In the genomic region with DNA sequence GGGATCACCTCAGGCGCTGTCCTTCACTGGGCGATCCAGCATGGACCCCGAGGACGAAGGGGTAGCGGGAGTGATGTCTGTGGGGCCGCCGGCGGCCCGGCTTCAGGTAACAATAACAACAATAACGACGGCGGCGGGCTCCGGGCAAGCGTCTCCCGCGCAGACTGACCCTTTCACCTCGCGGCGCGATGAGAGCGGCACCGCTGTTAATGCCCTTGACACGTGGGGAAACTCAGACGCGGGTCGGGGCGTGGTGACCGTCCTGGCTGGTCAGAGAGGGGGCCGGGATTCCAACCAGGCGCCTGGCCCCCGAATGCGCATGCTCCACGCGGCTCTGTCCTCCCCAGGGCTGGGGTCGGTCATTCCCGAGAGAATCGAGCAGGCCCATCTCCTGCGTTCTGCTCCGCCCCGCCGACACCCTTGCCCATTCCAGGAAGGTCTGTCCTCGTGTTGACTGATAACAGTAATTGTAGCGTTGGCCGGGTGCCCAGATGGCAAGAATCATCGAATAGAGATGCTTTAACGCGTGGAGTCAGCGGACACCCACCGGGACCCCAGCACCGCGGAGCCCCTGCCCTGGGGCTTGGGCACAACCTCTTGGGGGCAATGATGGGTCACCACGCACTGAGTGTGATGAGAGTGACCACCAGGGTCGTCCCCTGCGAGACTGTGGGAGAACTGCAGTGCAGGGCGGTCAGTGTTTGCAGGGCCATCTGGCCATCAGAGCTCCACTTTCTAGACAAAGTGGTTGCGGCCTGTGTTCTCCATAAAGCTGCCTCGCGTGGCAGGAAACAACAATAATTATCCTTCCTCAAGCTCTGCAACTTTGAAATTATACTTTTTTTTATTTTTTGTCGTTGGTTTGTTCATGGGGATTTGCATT, we compare ENCODE assay signal across 1 cellular context.
TF ChIP-seq lines count a peak whose summit lies in the region.

No MANE protein-coding gene starts in this region.

TF ChIP-seq in HepG2, 621 proteins besides CTCF, POLR2A, EP300 and RAD21 (continued from another document and continues in another):
- TF ChIP-seq CBX1 (IDR thresholded peaks at IDR 0.05; ENCODE audit: low read depth): no peak
- TF ChIP-seq HNRNPH1 (optimal IDR thresholded peaks at IDR 0.05; ENCODE audit: low read depth, low read length): no peak
- TF ChIP-seq CC2D1A (CRISPR knock-in tag; IDR thresholded peaks at IDR 0.05): no peak
- TF ChIP-seq, protein P1, sequence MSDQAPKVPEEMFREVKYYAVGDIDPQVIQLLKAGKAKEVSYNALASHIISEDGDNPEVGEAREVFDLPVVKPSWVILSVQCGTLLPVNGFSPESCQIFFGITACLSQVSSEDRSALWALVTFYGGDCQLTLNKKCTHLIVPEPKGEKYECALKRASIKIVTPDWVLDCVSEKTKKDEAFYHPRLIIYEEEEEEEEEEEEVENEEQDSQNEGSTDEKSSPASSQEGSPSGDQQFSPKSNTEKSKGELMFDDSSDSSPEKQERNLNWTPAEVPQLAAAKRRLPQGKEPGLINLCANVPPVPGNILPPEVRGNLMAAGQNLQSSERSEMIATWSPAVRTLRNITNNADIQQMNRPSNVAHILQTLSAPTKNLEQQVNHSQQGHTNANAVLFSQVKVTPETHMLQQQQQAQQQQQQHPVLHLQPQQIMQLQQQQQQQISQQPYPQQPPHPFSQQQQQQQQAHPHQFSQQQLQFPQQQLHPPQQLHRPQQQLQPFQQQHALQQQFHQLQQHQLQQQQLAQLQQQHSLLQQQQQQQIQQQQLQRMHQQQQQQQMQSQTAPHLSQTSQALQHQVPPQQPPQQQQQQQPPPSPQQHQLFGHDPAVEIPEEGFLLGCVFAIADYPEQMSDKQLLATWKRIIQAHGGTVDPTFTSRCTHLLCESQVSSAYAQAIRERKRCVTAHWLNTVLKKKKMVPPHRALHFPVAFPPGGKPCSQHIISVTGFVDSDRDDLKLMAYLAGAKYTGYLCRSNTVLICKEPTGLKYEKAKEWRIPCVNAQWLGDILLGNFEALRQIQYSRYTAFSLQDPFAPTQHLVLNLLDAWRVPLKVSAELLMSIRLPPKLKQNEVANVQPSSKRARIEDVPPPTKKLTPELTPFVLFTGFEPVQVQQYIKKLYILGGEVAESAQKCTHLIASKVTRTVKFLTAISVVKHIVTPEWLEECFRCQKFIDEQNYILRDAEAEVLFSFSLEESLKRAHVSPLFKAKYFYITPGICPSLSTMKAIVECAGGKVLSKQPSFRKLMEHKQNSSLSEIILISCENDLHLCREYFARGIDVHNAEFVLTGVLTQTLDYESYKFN (CRISPR knock-in tag; conservative IDR thresholded peaks at IDR 0.05): no peak; the same call in 1 of the 2 replicates
- peak; percentile 74; the same call in 1 of the 2 replicates for TF ChIP-seq ZNF30 (CRISPR knock-in tag; IDR thresholded peaks at IDR 0.05)
- TF ChIP-seq, protein P2, sequence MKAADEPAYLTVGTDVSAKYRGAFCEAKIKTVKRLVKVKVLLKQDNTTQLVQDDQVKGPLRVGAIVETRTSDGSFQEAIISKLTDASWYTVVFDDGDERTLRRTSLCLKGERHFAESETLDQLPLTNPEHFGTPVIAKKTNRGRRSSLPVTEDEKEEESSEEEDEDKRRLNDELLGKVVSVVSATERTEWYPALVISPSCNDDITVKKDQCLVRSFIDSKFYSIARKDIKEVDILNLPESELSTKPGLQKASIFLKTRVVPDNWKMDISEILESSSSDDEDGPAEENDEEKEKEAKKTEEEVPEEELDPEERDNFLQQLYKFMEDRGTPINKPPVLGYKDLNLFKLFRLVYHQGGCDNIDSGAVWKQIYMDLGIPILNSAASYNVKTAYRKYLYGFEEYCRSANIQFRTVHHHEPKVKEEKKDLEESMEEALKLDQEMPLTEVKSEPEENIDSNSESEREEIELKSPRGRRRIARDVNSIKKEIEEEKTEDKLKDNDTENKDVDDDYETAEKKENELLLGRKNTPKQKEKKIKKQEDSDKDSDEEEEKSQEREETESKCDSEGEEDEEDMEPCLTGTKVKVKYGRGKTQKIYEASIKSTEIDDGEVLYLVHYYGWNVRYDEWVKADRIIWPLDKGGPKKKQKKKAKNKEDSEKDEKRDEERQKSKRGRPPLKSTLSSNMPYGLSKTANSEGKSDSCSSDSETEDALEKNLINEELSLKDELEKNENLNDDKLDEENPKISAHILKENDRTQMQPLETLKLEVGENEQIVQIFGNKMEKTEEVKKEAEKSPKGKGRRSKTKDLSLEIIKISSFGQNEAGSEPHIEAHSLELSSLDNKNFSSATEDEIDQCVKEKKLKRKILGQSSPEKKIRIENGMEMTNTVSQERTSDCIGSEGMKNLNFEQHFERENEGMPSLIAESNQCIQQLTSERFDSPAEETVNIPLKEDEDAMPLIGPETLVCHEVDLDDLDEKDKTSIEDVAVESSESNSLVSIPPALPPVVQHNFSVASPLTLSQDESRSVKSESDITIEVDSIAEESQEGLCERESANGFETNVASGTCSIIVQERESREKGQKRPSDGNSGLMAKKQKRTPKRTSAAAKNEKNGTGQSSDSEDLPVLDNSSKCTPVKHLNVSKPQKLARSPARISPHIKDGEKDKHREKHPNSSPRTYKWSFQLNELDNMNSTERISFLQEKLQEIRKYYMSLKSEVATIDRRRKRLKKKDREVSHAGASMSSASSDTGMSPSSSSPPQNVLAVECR (CRISPR knock-in tag; IDR thresholded peaks at IDR 0.05; ENCODE audit: borderline replicate concordance): peak; percentile 84; the same call in 1 of the 2 replicates
- TF ChIP-seq KAT2B (IDR thresholded peaks at IDR 0.05; ENCODE audit: borderline replicate concordance, low read depth, low read length): no peak
- TF ChIP-seq YY1 (IDR thresholded peaks at IDR 0.05; ENCODE audit: insufficient read depth, insufficient replicate concordance, low read depth, low read length): no peak
- TF ChIP-seq ZNF207 (IDR thresholded peaks at IDR 0.05; ENCODE audit: borderline replicate concordance): no peak
- no peak for TF ChIP-seq KMT2A (CRISPR knock-in tag; IDR thresholded peaks at IDR 0.05)
- peak; percentile 70; the same call in 1 of the 2 replicates for TF ChIP-seq PHF21A (CRISPR knock-in tag; IDR thresholded peaks at IDR 0.05)
- TF ChIP-seq, protein P3, sequence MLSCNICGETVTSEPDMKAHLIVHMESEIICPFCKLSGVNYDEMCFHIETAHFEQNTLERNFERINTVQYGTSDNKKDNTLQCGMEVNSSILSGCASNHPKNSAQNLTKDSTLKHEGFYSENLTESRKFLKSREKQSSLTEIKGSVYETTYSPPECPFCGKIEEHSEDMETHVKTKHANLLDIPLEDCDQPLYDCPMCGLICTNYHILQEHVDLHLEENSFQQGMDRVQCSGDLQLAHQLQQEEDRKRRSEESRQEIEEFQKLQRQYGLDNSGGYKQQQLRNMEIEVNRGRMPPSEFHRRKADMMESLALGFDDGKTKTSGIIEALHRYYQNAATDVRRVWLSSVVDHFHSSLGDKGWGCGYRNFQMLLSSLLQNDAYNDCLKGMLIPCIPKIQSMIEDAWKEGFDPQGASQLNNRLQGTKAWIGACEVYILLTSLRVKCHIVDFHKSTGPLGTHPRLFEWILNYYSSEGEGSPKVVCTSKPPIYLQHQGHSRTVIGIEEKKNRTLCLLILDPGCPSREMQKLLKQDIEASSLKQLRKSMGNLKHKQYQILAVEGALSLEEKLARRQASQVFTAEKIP (CRISPR knock-in tag; IDR thresholded peaks at IDR 0.05; ENCODE audit: borderline replicate concordance): no peak
- TF ChIP-seq FOXA1 (IDR thresholded peaks at IDR 0.05): no peak
- peak; percentile 39 for TF ChIP-seq FOXA1 (CRISPR knock-in tag; IDR thresholded peaks at IDR 0.05)
- TF ChIP-seq ZFP82 (CRISPR knock-in tag; IDR thresholded peaks at IDR 0.05; ENCODE audit: borderline replicate concordance): 0 out of 2 replicates have a peak, but pooled peaks have one; percentile 20
- no peak for TF ChIP-seq RAD51 (IDR thresholded peaks at IDR 0.05; ENCODE audit: borderline replicate concordance)
- peak; percentile 82 for TF ChIP-seq PHF8 (CRISPR knock-in tag; IDR thresholded peaks at IDR 0.05)
- peak; percentile 54; the same call in 1 of the 2 replicates for TF ChIP-seq ZNF556 (CRISPR knock-in tag; IDR thresholded peaks at IDR 0.05; ENCODE audit: borderline replicate concordance)
- TF ChIP-seq, protein P4, sequence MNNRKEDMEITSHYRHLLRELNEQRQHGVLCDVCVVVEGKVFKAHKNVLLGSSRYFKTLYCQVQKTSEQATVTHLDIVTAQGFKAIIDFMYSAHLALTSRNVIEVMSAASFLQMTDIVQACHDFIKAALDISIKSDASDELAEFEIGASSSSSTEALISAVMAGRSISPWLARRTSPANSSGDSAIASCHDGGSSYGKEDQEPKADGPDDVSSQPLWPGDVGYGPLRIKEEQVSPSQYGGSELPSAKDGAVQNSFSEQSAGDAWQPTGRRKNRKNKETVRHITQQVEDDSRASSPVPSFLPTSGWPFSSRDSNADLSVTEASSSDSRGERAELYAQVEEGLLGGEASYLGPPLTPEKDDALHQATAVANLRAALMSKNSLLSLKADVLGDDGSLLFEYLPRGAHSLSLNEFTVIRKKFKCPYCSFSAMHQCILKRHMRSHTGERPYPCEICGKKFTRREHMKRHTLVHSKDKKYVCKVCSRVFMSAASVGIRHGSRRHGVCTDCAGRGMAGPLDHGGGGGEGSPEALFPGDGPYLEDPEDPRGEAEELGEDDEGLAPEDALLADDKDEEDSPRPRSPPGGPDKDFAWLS (CRISPR knock-in tag; IDR thresholded peaks at IDR 0.05; ENCODE audit: borderline replicate concordance): no peak
- no peak; the same call in 1 of the 2 replicates for TF ChIP-seq TSC22D2 (CRISPR knock-in tag; IDR thresholded peaks at IDR 0.05; ENCODE audit: borderline replicate concordance)
- TF ChIP-seq ZNF430 (CRISPR knock-in tag; IDR thresholded peaks at IDR 0.05): no peak
- no peak for TF ChIP-seq FOXK1 (CRISPR knock-in tag; IDR thresholded peaks at IDR 0.05; ENCODE audit: borderline replicate concordance, low read depth)
- TF ChIP-seq, protein P5, sequence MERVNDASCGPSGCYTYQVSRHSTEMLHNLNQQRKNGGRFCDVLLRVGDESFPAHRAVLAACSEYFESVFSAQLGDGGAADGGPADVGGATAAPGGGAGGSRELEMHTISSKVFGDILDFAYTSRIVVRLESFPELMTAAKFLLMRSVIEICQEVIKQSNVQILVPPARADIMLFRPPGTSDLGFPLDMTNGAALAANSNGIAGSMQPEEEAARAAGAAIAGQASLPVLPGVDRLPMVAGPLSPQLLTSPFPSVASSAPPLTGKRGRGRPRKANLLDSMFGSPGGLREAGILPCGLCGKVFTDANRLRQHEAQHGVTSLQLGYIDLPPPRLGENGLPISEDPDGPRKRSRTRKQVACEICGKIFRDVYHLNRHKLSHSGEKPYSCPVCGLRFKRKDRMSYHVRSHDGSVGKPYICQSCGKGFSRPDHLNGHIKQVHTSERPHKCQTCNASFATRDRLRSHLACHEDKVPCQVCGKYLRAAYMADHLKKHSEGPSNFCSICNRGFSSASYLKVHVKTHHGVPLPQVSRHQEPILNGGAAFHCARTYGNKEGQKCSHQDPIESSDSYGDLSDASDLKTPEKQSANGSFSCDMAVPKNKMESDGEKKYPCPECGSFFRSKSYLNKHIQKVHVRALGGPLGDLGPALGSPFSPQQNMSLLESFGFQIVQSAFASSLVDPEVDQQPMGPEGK (CRISPR knock-in tag; IDR thresholded peaks at IDR 0.05): peak; percentile 41; the same call in 1 of the 2 replicates
- TF ChIP-seq, protein P6, sequence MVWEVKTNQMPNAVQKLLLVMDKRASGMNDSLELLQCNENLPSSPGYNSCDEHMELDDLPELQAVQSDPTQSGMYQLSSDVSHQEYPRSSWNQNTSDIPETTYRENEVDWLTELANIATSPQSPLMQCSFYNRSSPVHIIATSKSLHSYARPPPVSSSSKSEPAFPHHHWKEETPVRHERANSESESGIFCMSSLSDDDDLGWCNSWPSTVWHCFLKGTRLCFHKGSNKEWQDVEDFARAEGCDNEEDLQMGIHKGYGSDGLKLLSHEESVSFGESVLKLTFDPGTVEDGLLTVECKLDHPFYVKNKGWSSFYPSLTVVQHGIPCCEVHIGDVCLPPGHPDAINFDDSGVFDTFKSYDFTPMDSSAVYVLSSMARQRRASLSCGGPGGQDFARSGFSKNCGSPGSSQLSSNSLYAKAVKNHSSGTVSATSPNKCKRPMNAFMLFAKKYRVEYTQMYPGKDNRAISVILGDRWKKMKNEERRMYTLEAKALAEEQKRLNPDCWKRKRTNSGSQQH (CRISPR knock-in tag; IDR thresholded peaks at IDR 0.05; ENCODE audit: low read depth): no peak
- no peak for TF ChIP-seq U2AF2 (IDR thresholded peaks at IDR 0.05; ENCODE audit: low read depth, low read length)
- no peak for TF ChIP-seq FOXA3 (CRISPR knock-in tag; IDR thresholded peaks at IDR 0.05)
- TF ChIP-seq, protein P7, sequence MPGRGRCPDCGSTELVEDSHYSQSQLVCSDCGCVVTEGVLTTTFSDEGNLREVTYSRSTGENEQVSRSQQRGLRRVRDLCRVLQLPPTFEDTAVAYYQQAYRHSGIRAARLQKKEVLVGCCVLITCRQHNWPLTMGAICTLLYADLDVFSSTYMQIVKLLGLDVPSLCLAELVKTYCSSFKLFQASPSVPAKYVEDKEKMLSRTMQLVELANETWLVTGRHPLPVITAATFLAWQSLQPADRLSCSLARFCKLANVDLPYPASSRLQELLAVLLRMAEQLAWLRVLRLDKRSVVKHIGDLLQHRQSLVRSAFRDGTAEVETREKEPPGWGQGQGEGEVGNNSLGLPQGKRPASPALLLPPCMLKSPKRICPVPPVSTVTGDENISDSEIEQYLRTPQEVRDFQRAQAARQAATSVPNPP (CRISPR knock-in tag; IDR thresholded peaks at IDR 0.05): no peak
- TF ChIP-seq, protein P8, sequence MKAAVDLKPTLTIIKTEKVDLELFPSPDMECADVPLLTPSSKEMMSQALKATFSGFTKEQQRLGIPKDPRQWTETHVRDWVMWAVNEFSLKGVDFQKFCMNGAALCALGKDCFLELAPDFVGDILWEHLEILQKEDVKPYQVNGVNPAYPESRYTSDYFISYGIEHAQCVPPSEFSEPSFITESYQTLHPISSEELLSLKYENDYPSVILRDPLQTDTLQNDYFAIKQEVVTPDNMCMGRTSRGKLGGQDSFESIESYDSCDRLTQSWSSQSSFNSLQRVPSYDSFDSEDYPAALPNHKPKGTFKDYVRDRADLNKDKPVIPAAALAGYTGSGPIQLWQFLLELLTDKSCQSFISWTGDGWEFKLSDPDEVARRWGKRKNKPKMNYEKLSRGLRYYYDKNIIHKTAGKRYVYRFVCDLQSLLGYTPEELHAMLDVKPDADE (CRISPR knock-in tag; IDR thresholded peaks at IDR 0.05): 0 out of 2 replicates have a peak, but pooled peaks have one; percentile 62
- TF ChIP-seq, protein P9, sequence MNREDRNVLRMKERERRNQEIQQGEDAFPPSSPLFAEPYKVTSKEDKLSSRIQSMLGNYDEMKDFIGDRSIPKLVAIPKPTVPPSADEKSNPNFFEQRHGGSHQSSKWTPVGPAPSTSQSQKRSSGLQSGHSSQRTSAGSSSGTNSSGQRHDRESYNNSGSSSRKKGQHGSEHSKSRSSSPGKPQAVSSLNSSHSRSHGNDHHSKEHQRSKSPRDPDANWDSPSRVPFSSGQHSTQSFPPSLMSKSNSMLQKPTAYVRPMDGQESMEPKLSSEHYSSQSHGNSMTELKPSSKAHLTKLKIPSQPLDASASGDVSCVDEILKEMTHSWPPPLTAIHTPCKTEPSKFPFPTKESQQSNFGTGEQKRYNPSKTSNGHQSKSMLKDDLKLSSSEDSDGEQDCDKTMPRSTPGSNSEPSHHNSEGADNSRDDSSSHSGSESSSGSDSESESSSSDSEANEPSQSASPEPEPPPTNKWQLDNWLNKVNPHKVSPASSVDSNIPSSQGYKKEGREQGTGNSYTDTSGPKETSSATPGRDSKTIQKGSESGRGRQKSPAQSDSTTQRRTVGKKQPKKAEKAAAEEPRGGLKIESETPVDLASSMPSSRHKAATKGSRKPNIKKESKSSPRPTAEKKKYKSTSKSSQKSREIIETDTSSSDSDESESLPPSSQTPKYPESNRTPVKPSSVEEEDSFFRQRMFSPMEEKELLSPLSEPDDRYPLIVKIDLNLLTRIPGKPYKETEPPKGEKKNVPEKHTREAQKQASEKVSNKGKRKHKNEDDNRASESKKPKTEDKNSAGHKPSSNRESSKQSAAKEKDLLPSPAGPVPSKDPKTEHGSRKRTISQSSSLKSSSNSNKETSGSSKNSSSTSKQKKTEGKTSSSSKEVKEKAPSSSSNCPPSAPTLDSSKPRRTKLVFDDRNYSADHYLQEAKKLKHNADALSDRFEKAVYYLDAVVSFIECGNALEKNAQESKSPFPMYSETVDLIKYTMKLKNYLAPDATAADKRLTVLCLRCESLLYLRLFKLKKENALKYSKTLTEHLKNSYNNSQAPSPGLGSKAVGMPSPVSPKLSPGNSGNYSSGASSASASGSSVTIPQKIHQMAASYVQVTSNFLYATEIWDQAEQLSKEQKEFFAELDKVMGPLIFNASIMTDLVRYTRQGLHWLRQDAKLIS (CRISPR knock-in tag; IDR thresholded peaks at IDR 0.05): no peak
